ENCODE assay signal across 10 cellular contexts in the genomic region with DNA sequence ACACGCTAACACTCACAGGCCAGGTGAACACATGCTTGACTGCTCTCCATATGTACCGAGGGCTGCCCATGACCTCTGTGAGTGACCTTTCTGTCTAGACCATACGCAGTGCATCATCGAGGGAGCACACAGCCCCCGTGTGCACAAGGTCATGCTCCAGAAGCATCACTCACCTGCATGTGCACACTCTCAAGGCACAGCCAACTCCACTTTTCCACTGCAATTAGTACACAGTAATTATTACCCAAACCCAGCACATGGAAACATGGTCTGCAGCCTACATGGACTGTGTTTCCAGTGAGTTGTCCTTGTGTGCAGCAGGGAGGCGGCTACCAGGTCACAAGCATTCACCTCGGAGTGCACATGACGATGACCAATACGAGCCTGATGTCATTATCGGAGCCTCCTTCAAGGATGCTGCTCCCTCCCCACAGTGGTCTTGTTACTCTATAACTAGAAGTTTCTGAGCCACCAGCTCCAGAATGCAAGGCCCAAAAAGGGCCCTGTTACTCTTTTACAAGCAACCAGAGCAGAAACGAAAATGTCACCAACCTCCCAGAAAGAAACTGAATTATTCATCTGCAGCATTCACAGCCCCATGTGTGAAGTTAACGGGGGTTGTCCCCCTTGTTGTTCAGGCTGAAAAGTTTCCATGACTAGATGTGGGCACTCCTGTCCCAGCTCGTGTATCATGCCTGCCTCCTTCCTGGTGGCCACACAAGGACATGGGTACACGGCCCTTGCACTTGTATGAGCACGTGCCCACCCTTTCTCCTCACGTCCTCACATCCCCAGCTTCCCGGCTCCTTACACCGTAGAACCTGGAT.
DNase-seq lines count a peak whose midpoint lies in the region; ATAC-seq and FAIRE-seq lines count a peak whose summit lies in the region.
"Had no signal": no experiment of that assay in that cellular context is flagged by ENCODE, and none has a peak within 500 bp of the region (broad histone marks: within the 10 kb centered on the region; RNA-seq: fewer than 3 reads in every experiment).

No MANE protein-coding gene starts in this region.

- peak; percentile 76 for ATAC-seq in GM18907 (IDR thresholded peaks at IDR 0.05; ENCODE audit: unreplicated experiment)
- peak; percentile 49 for ATAC-seq in HG02885 (IDR thresholded peaks at IDR 0.05; ENCODE audit: poor library complexity, unreplicated experiment)
- ATAC-seq: HepG2, pancreas had no signal

- no peak for FAIRE-seq in urothelium cell line (lab: Jason Lieb, UNC)
- FAIRE-seq: HepG2, pancreas had no signal

- peak; percentile 48 for DNase-seq in activated T-cell treated with anti-CD3 and anti-CD28 coated beads, Interleukin-2, amount 50 U/mL, for 1 hour
- peak; percentile 75 for DNase-seq in stimulated activated CD4-positive, alpha-beta T cell treated with anti-CD3 and anti-CD28 coated beads, Interleukin-1b, Interleukin-23, amount 100 ng/mL, for 48 hours
- no peak for DNase-seq in NCI-H1105 (lab: John Stamatoyannopoulos, UW)
- no peak for DNase-seq in SW480 (ENCODE audit: low spot score)
- DNase-seq in urothelium cell line (ENCODE audit: low spot score) = no peak
- DNase-seq in superior temporal gyrus (ENCODE audit: extremely low spot score) = no peak

Comparison
In these comparisons a context has a peak if more than half of its experiments do, and no peak if none do; other contexts are left out.
1. DNase-seq: peak in activated T-cell treated with anti-CD3 and anti-CD28 coated beads, Interleukin-2, amount 50 U/mL, for 1 hour (single experiment) and stimulated activated CD4-positive, alpha-beta T cell treated with anti-CD3 and anti-CD28 coated beads, Interleukin-1b, Interleukin-23, amount 100 ng/mL, for 48 hours (single experiment); none in NCI-H1105 (single experiment), SW480 (single experiment), urothelium cell line (single experiment) and superior temporal gyrus (single experiment).